In genomic region chr2:7557376-7557775, GRCh38 we compare ENCODE assay signal across 19 cellular contexts.
"Had no signal": no experiment of that assay in that cellular context is flagged by ENCODE, and none has a peak within 500 bp of the region (broad histone marks: within the 10 kb centered on the region; RNA-seq: fewer than 3 reads in every experiment).

No MANE protein-coding gene starts in this region.

- H3K27me3 Mint-ChIP-seq: naive thymus-derived CD8-positive, alpha-beta T cell had no signal

- H3K4me3 ChIP-seq: dorsolateral prefrontal cortex, gastrocnemius medialis, lower lobe of right lung, prostate gland, right atrium auricular region, sigmoid colon, spleen, testis, tibial artery had no signal

- ATAC-seq: gastrocnemius medialis; left ventricle myocardium superior; lower lobe of right lung; naive thymus-derived CD8-positive, alpha-beta T cell; stimulated activated naive B cell treated with anti-CD40 and anti-IgM and Interleukin-4, amounts not matched to agents 10 μg/mL and 1 μg/mL and 100 μg/mL, for 72 hours had no signal

- H3K27ac Mint-ChIP-seq: nephron progenitor cell; stimulated activated naive B cell treated with anti-CD40 and anti-IgM and Interleukin-4, amounts not matched to agents 10 μg/mL and 1 μg/mL and 100 μg/mL, for 72 hours; type B pancreatic cell had no signal

- H3K9me3 Mint-ChIP-seq: nephron progenitor cell; stimulated activated naive B cell treated with anti-CD40 and anti-IgM and Interleukin-4, amounts not matched to agents 10 μg/mL and 1 μg/mL and 100 μg/mL, for 72 hours; type B pancreatic cell had no signal

- H3K36me3 Mint-ChIP-seq: stimulated activated naive B cell treated with anti-CD40 and anti-IgM and Interleukin-4, amounts not matched to agents 10 μg/mL and 1 μg/mL and 100 μg/mL, for 72 hours; type B pancreatic cell had no signal

- H3K36me3 ChIP-seq: gastrocnemius medialis, lower lobe of right lung, prostate gland, right atrium auricular region, sigmoid colon, spleen, tibial artery had no signal

- H3K4me3 Mint-ChIP-seq: nephron progenitor cell; stimulated activated naive B cell treated with anti-CD40 and anti-IgM and Interleukin-4, amounts not matched to agents 10 μg/mL and 1 μg/mL and 100 μg/mL, for 72 hours; type B pancreatic cell had no signal

- H3K4me1 Mint-ChIP-seq: stimulated activated naive B cell treated with anti-CD40 and anti-IgM and Interleukin-4, amounts not matched to agents 10 μg/mL and 1 μg/mL and 100 μg/mL, for 72 hours had no signal

- H3K4me1 ChIP-seq: gastrocnemius medialis, lower lobe of right lung, prostate gland, right atrium auricular region, sigmoid colon, testis, tibial artery had no signal

- H3K27me3 ChIP-seq: gastrocnemius medialis, right atrium auricular region, sigmoid colon, spleen, testis had no signal

- H3K9me3 ChIP-seq: gastrocnemius medialis, lower lobe of right lung, prostate gland, right atrium auricular region, sigmoid colon, spleen, testis, tibial artery had no signal

- DNase-seq: dorsolateral prefrontal cortex; effector CD4-positive, alpha-beta T cell; gastrocnemius medialis; head of caudate nucleus; left ventricle myocardium superior; lower lobe of right lung; naive thymus-derived CD8-positive, alpha-beta T cell; nephron progenitor cell; nucleus accumbens; sigmoid colon; spleen; stimulated activated CD4-positive, alpha-beta T cell treated with anti-CD3 and anti-CD28 coated beads, Interleukin-4, amount 100 ng/mL, for 4 hours; stimulated activated naive B cell treated with anti-CD40 and anti-IgM and Interleukin-4, amounts not matched to agents 10 μg/mL and 1 μg/mL and 100 μg/mL, for 72 hours; substantia nigra; testis; tibial artery had no signal
